19 cellular contexts compared by ENCODE assay signal in the genomic region with DNA sequence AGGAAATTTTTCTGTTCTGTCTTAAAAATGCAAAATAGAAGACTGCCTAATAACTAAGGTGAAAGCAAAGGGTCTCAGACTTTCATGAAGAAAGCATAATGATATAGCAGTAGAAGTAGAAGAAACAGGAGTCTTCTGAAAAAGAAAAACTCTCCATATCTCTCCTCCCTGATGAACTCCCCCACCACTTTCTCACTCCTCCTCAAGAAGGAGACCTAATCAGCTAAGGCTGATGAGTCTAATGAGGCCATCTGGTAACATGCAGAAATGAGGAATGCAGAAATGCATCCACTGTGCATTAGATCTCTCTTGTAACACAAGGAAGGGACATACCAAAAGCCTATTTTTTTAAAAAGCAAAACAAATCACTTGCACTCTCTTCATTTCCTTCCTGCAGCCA.
DNase-seq lines count a peak whose midpoint lies in the region; ATAC-seq, FAIRE-seq and TF ChIP-seq lines count a peak whose summit lies in the region.
"Had no signal": no experiment of that assay in that cellular context is flagged by ENCODE, and none has a peak within 500 bp of the region (broad histone marks: within the 10 kb centered on the region; RNA-seq: fewer than 3 reads in every experiment).

No MANE protein-coding gene starts in this region.

- TF ChIP-seq CTCF in glutamatergic neuron (IDR thresholded peaks at IDR 0.05; ENCODE audit: partially characterized antibody, unreplicated experiment) = no peak
- no peak for TF ChIP-seq CTCF in activated CD8-positive, alpha-beta T cell treated with anti-CD3 and anti-CD28 coated beads for 36 hours (IDR thresholded peaks at IDR 0.05)

- no peaks in the 10 kb centered on the region for H3K79me2 ChIP-seq in ACC112 (ENCODE audit: control insufficient read depth, insufficient read depth, low read length, unreplicated experiment)

- intact Hi-C loops in activated CD8-positive, alpha-beta T cell treated with anti-CD3 and anti-CD28 coated beads for 36 hours (cut with micrococcal nuclease) = no loop called here

- H3K4me1 ChIP-seq in ACC112 (ENCODE audit: control insufficient read depth, insufficient read depth, low read length, unreplicated experiment) = peaks cover 34% of the 10 kb centered on the region
- H3K4me1 ChIP-seq: HAP-1 had no signal

- H2AFZ ChIP-seq in ACC112 (ENCODE audit: low read length, unreplicated experiment) = peak overlapping the region; percentile 44

- POLR2A ChIA-PET in activated CD8-positive, alpha-beta T cell treated with anti-CD3 and anti-CD28 coated beads for 36 hours (lab: Charles Lee) = no interaction called here

- peaks cover 17% of the 10 kb centered on the region for H3K4me1 Mint-ChIP-seq in glutamatergic neuron (ENCODE audit: low read depth, unreplicated experiment)
- H3K4me1 Mint-ChIP-seq in activated CD8-positive, alpha-beta T cell treated with anti-CD3 and anti-CD28 coated beads for 36 hours (ENCODE audit: low read depth) = no peaks in the 10 kb centered on the region
- H3K4me1 Mint-ChIP-seq: CD8-positive, alpha-beta memory T cell had no signal

- no peak for ATAC-seq in activated CD8-positive, alpha-beta T cell treated with anti-CD3 and anti-CD28 coated beads for 36 hours
- ATAC-seq in GM18517 (IDR thresholded peaks at IDR 0.05; ENCODE audit: unreplicated experiment) = no peak

- TF ChIP-seq POLR2A in H54 (IDR thresholded peaks at IDR 0.05; ENCODE audit: low read depth, low read length) = no peak

- no peaks in the 10 kb centered on the region for H3K27me3 Mint-ChIP-seq in glutamatergic neuron (ENCODE audit: unreplicated experiment)
- H3K27me3 Mint-ChIP-seq in activated CD8-positive, alpha-beta T cell treated with anti-CD3 and anti-CD28 coated beads for 36 hours = peaks cover 1% of the 10 kb centered on the region

- H3K27me3 ChIP-seq in ACC112 (ENCODE audit: insufficient read depth, low read length) = no peaks in the 10 kb centered on the region

- no peak overlapping the region for H3K27ac ChIP-seq in ACC112 (ENCODE audit: low read depth, low read length)

- H3K36me3 ChIP-seq in ACC112 (ENCODE audit: insufficient read depth, low read length) = no peaks in the 10 kb centered on the region
- H3K36me3 ChIP-seq: HAP-1 had no signal

- CTCF ChIA-PET in activated CD8-positive, alpha-beta T cell treated with anti-CD3 and anti-CD28 coated beads for 36 hours (lab: Charles Lee) = interaction anchor here (0.9 to 1.3 kb wide), 2 partner anchors 22 to 353 kb away, joined by 3 read pairs; no protein-coding TSS in a partner anchor

- FAIRE-seq in H54 (lab: Jason Lieb, UNC) = peak; percentile 55

- no peaks in the 10 kb centered on the region for H3K36me3 Mint-ChIP-seq in glutamatergic neuron (ENCODE audit: unreplicated experiment)
- no peaks in the 10 kb centered on the region for H3K36me3 Mint-ChIP-seq in activated CD8-positive, alpha-beta T cell treated with anti-CD3 and anti-CD28 coated beads for 36 hours (ENCODE audit: low read depth)
- H3K36me3 Mint-ChIP-seq: CD8-positive, alpha-beta memory T cell had no signal

- no peak overlapping the region for H3K4me3 Mint-ChIP-seq in glutamatergic neuron (ENCODE audit: unreplicated experiment)
- no peak overlapping the region for H3K4me3 Mint-ChIP-seq in activated CD8-positive, alpha-beta T cell treated with anti-CD3 and anti-CD28 coated beads for 36 hours
- H3K4me3 Mint-ChIP-seq: CD8-positive, alpha-beta memory T cell had no signal

- no peaks in the 10 kb centered on the region for H3K9me3 Mint-ChIP-seq in glutamatergic neuron (ENCODE audit: unreplicated experiment)
- no peaks in the 10 kb centered on the region for H3K9me3 Mint-ChIP-seq in activated CD8-positive, alpha-beta T cell treated with anti-CD3 and anti-CD28 coated beads for 36 hours
- H3K9me3 Mint-ChIP-seq: CD8-positive, alpha-beta memory T cell had no signal

- H3K4me3 ChIP-seq in ACC112 (ENCODE audit: low read depth, low read length) = no peak overlapping the region
- H3K4me3 ChIP-seq: HAP-1 had no signal

- peak overlapping the region; percentile 28 for H3K27ac Mint-ChIP-seq in glutamatergic neuron (ENCODE audit: unreplicated experiment)
- no peak overlapping the region for H3K27ac Mint-ChIP-seq in activated CD8-positive, alpha-beta T cell treated with anti-CD3 and anti-CD28 coated beads for 36 hours
- H3K27ac Mint-ChIP-seq: CD8-positive, alpha-beta memory T cell had no signal

- DNase-seq in H54 (ENCODE audit: insufficient read length, low spot score) = no peak
- DNase-seq in NCI-H82 treated with DMSO at 0.1 percent for 48 hours (lab: John Stamatoyannopoulos, UW; ENCODE audit: unreplicated experiment) = peak; percentile 32
- no peak for DNase-seq in glutamatergic neuron
- no peak for DNase-seq in activated CD8-positive, alpha-beta T cell treated with anti-CD3 and anti-CD28 coated beads for 36 hours
- DNase-seq in hepatic stellate cell (ENCODE audit: low spot score) = no peak
- no peak for DNase-seq in NCI-H748 treated with DMSO at 0.1 percent for 48 hours (lab: John Stamatoyannopoulos, UW)
- DNase-seq: C1 segment of cervical spinal cord; CD8-positive, alpha-beta memory T cell; GF-D8; MV-4-11; NCI-H1694 treated with DMSO at 0.1 percent for 48 hours; NCI-H2107; NCI-H345; NCI-H526 treated with DMSO at 0.1 percent for 48 hours; SHP77; SK-N-SH had no signal
